In the genomic region with DNA sequence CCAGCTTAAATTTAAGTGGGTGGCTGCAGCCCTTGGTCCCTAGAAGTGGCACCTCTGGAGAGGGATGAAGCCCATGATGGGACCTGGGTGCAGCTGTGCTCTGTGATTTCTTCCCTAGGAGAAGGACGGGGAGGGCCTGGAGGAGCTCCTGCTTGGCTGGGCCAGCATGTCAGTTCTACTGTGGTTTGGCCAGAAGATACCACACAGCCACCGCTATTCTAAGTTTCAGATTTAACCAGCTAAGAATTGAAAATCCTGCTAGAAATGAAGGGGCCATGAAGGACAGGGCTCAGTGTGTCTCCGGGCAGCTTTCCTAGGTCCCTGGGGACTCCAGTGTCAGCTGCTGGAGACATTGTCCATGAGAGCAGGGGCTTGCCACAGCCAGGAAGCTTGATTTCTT, we compare ENCODE assay signal across 38 cellular contexts. TPM values are rescaled to one million over a fixed set of nuclear protein-coding genes. Genes with fewer than 3 reads are reported as not detected.
"Had no signal": no experiment of that assay in that cellular context is flagged by ENCODE, and none has a peak within 500 bp of the region (broad histone marks: within the 10 kb centered on the region; RNA-seq: fewer than 3 reads in every experiment).

No MANE protein-coding gene starts in this region.

- H3K36me3 Mint-ChIP-seq: activated naive CD4-positive, alpha-beta T cell treated with anti-CD3 and anti-CD28 coated beads, Interleukin-2, amount 50 U/mL, for 72 hours had no signal

- ATAC-seq: activated naive CD4-positive, alpha-beta T cell treated with anti-CD3 and anti-CD28 coated beads, Interleukin-2, amount 50 U/mL, for 72 hours; activated T-cell treated with anti-CD3 and anti-CD28 coated beads, Interleukin-2, amount 50 U/mL, for 4 hours; Panc1; SK-N-SH treated with all-trans-retinoic acid at 6 μM for 48 hours; T-cell had no signal

- DNase-seq: activated B cell treated with CpG ODN at 0.5 μM for 24 hours; activated CD4-positive, alpha-beta memory T cell treated with anti-CD3 and anti-CD28 coated beads for 36 hours; activated CD4-positive, alpha-beta T cell treated with anti-CD3 and anti-CD28 coated beads for 4 hours; activated CD4-positive, alpha-beta T cell treated with anti-CD3 and anti-CD28 coated beads, Interleukin-2, amount 50 U/mL, for 1 hour; activated CD4-positive, CD25-positive, alpha-beta regulatory T cell treated with anti-CD3 and anti-CD28 coated beads, Interleukin-2, amount 50 U/mL, for 72 hours; activated CD8-positive, alpha-beta memory T cell treated with anti-CD3 and anti-CD28 coated beads, Interleukin-2, amount 50 U/mL, for 4 hours; activated gamma-delta T cell treated with Interleukin-2 at 50 U/mL for 16 hours; activated naive CD4-positive, alpha-beta T cell treated with anti-CD3 and anti-CD28 coated beads for 36 hours; activated T-cell treated with anti-CD3 and anti-CD28 coated beads for 4 hours; activated T-cell treated with anti-CD3 and anti-CD28 coated beads, Interleukin-2, amount 50 U/mL, for 4 hours; adrenal gland; anterior cingulate cortex; central memory CD4-positive, alpha-beta T cell; Kasumi-1; KG1; MG63; NCI-H1048; NCI-H1105 treated with DMSO at 0.1 percent for 48 hours; NCI-H1436; NCI-H1694; NCI-H1930; NCI-H2081 treated with DMSO at 0.1 percent for 48 hours; NCI-H2171; NCI-H510A; NCI-H526; NCI-H748 treated with DMSO at 0.1 percent for 48 hours; SHP77 treated with DMSO at 0.1 percent for 48 hours; T-cell; T-helper 2 cell; T-helper 9 cell had no signal

- H3K27ac Mint-ChIP-seq: activated B cell treated with CpG ODN at 0.5 μM for 24 hours; activated CD4-positive, alpha-beta memory T cell treated with anti-CD3 and anti-CD28 coated beads for 36 hours; activated naive CD4-positive, alpha-beta T cell treated with anti-CD3 and anti-CD28 coated beads for 36 hours; activated T-helper 1 cell treated with anti-CD3 and anti-CD28 coated beads, Interleukin-12 subunit alpha, Interleukin-12 subunit beta, Interleukin-2, Interleukin-4 antibody, amounts not matched to agents 30 ng/mL and 10 ng/mL and 1 ng/mL, durations not matched to agents 14 hours and 24 hours and 36 hours; brain; T-cell had no signal

- H3K9me3 ChIP-seq: adrenal gland, MG63, SJSA1 had no signal

- H3K9me3 Mint-ChIP-seq: activated B cell treated with CpG ODN at 0.5 μM for 24 hours; activated CD4-positive, alpha-beta memory T cell treated with anti-CD3 and anti-CD28 coated beads for 36 hours; activated naive CD4-positive, alpha-beta T cell treated with anti-CD3 and anti-CD28 coated beads for 36 hours; activated naive CD4-positive, alpha-beta T cell treated with anti-CD3 and anti-CD28 coated beads, Interleukin-2, amount 50 U/mL, for 72 hours; activated T-cell treated with anti-CD3 and anti-CD28 coated beads, Interleukin-2, amount 50 U/mL, for 4 hours; activated T-helper 1 cell treated with anti-CD3 and anti-CD28 coated beads, Interleukin-12 subunit alpha, Interleukin-12 subunit beta, Interleukin-2, Interleukin-4 antibody, amounts not matched to agents 30 ng/mL and 10 ng/mL and 1 ng/mL, durations not matched to agents 14 hours and 24 hours and 36 hours; T-cell had no signal

- H3K4me3 Mint-ChIP-seq: activated B cell treated with CpG ODN at 0.5 μM for 24 hours; activated CD4-positive, alpha-beta memory T cell treated with anti-CD3 and anti-CD28 coated beads for 36 hours; activated naive CD4-positive, alpha-beta T cell treated with anti-CD3 and anti-CD28 coated beads for 36 hours; activated T-cell treated with anti-CD3 and anti-CD28 coated beads, Interleukin-2, amount 50 U/mL, for 4 hours; activated T-helper 1 cell treated with anti-CD3 and anti-CD28 coated beads, Interleukin-12 subunit alpha, Interleukin-12 subunit beta, Interleukin-2, Interleukin-4 antibody, amounts not matched to agents 30 ng/mL and 10 ng/mL and 1 ng/mL, durations not matched to agents 14 hours and 24 hours and 36 hours; brain; T-cell had no signal

- H3K36me3 ChIP-seq: adrenal gland, MG63, SJSA1 had no signal

- H3K4me1 ChIP-seq: SJSA1 had no signal

- H3K27me3 Mint-ChIP-seq: activated B cell treated with CpG ODN at 0.5 μM for 24 hours; activated CD4-positive, alpha-beta memory T cell treated with anti-CD3 and anti-CD28 coated beads for 36 hours; T-cell had no signal

- H3K27me3 ChIP-seq: adrenal gland, MG63 had no signal

- H3K27ac ChIP-seq: adrenal gland, SJSA1, VCaP had no signal

- H3K4me3 ChIP-seq: adrenal gland, MG63, SJSA1 had no signal

RNA-seq across cellular contexts. Expression of gene CCDC92B, which starts 56.5 kb away (rescaled TPM):
- total RNA-seq: activated B cell treated with CpG ODN at 0.5 μM for 24 hours, RPMI7951, SJSA1 had no signal
